19 cellular contexts compared by ENCODE assay signal in the genomic region with DNA sequence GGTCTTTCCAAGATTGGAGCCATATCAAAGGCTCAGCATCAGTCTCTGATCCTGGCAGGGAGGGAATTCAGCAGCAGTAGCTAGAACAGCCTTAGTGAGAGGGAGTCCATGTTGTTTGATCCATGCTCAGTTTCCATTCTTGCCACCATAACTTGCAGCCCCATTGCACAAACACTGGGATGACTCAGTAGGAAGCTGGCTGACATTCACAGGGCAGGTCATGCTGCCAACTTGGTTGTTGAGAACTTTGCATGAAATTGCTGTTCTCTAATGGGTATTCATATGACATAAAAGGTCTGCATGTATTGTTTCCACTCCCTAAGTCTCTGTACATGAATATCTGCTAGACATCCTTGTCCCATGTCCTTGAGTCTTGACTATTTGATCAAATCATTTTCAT. TPM values are rescaled to one million over a fixed set of nuclear protein-coding genes. Genes with fewer than 3 reads are reported as not detected.
DNase-seq lines count a peak whose midpoint lies in the region; ATAC-seq, FAIRE-seq and TF ChIP-seq lines count a peak whose summit lies in the region.
"Had no signal": no experiment of that assay in that cellular context is flagged by ENCODE, and none has a peak within 500 bp of the region (broad histone marks: within the 10 kb centered on the region; RNA-seq: fewer than 3 reads in every experiment).

No MANE protein-coding gene starts in this region.

- no peak overlapping the region for H3K4me3 ChIP-seq in bronchial epithelial cell (ENCODE audit: low read depth, low read length)
- H3K4me3 ChIP-seq: HAP-1, mucosa of descending colon, skin epidermis, upper lobe of right lung had no signal

- no peaks in the 10 kb centered on the region for H3K27me3 ChIP-seq in bronchial epithelial cell (ENCODE audit: control insufficient read depth, insufficient read depth, low read length)
- H3K27me3 ChIP-seq: upper lobe of right lung had no signal

- peak; percentile 81 for FAIRE-seq in bronchial epithelial cell (lab: Jason Lieb, UNC)
- FAIRE-seq: islet of Langerhans had no signal

- DNase-seq in AG20443 (ENCODE audit: low spot score) (peak; percentile 69), HPDE6-E6E7 (ENCODE audit: extremely low spot score) (peak; percentile 41), bronchial epithelial cell (ENCODE audit: low read depth) (peak; percentile 81), kidney tubule cell (ENCODE audit: low spot score) (peak; percentile 55), NCI-H2171 (lab: John Stamatoyannopoulos, UW) (no peak), DMS 273 (lab: John Stamatoyannopoulos, UW; ENCODE audit: unreplicated experiment) (no peak)
- DNase-seq: activated CD4-positive, alpha-beta memory T cell treated with anti-CD3 and anti-CD28 coated beads for 36 hours; C1 segment of cervical spinal cord; DMS79 treated with DMSO at 0.1 percent for 48 hours; glutamatergic neuron; mucosa of descending colon; NCI-H345; nucleus accumbens; stimulated activated naive B cell treated with anti-CD40 and anti-IgM and Interleukin-4, amounts not matched to agents 10 μg/mL and 1 μg/mL and 100 μg/mL, for 72 hours; upper lobe of right lung had no signal

- ATAC-seq in GM21576 (IDR thresholded peaks at IDR 0.05; ENCODE audit: unreplicated experiment), result no peak
- ATAC-seq: mucosa of descending colon; stimulated activated naive B cell treated with anti-CD40 and anti-IgM and Interleukin-4, amounts not matched to agents 10 μg/mL and 1 μg/mL and 100 μg/mL, for 72 hours; upper lobe of right lung had no signal

- H3K36me3 ChIP-seq in bronchial epithelial cell (ENCODE audit: control insufficient read depth, insufficient read depth, low read length), result no peaks in the 10 kb centered on the region
- H3K36me3 ChIP-seq: HAP-1, upper lobe of right lung had no signal

- TF ChIP-seq CTCF in bronchial epithelial cell (IDR thresholded peaks at IDR 0.05; ENCODE audit: insufficient read depth, low read length, severe bottlenecking), result no peak

RNA-seq across cellular contexts. Expression of a gene that starts 29.9 kb away (rescaled TPM):
- 7.1 and 12.3 TPM in 2 replicates for total RNA-seq in bronchial epithelial cell

Comparison
In these comparisons a context has a peak if more than half of its experiments do, and no peak if none do; other contexts are left out.
1. DNase-seq: peak in AG20443 (single experiment), HPDE6-E6E7 (single experiment), bronchial epithelial cell (single experiment) and kidney tubule cell (single experiment); none in NCI-H2171 (single experiment) and DMS 273 (single experiment).